22 cellular contexts compared by ENCODE assay signal in genomic region chr2:206851511-206851910, GRCh38.
"Had no signal": no experiment of that assay in that cellular context is flagged by ENCODE, and none has a peak within 500 bp of the region (broad histone marks: within the 10 kb centered on the region; RNA-seq: fewer than 3 reads in every experiment).

No MANE protein-coding gene starts in this region.

- H3K27me3 ChIP-seq: esophagus squamous epithelium, spleen, tibial nerve, upper lobe of left lung had no signal

- H3K9me3 ChIP-seq: esophagus squamous epithelium, lower lobe of right lung, psoas muscle, spleen, thoracic aorta, tibial nerve, upper lobe of left lung had no signal

- DNase-seq: dermis blood vessel endothelial cell; effector memory CD4-positive, alpha-beta T cell; erythroblast; esophagus squamous epithelium; hypothalamus; immature natural killer cell; left ventricle myocardium superior; lower lobe of right lung; naive thymus-derived CD8-positive, alpha-beta T cell; nephron progenitor cell; nucleus accumbens; posterior cingulate gyrus; psoas muscle; right cardiac atrium; spleen; stimulated activated CD4-positive, alpha-beta T cell treated with anti-CD3 and anti-CD28 coated beads, Interleukin-2, amount 100 ng/mL, for 48 hours; stimulated activated naive B cell treated with anti-CD40 and anti-IgM and Interleukin-4, amounts not matched to agents 10 μg/mL and 1 μg/mL and 100 μg/mL, for 72 hours; upper lobe of left lung had no signal

- H3K36me3 ChIP-seq: esophagus squamous epithelium, lower lobe of right lung, spleen, thoracic aorta, tibial nerve, upper lobe of left lung had no signal

- H3K4me3 ChIP-seq: coronary artery, esophagus squamous epithelium, lower lobe of right lung, psoas muscle, skin epidermis, spleen, thoracic aorta, tibial nerve, upper lobe of left lung had no signal
